18 cellular contexts compared by ENCODE assay signal in genomic region chr6:16335176-16335575, GRCh38.
A peak's percentile ranks its signal among the peaks of the same experiment; 100 is the strongest.
DNase-seq lines count a peak whose midpoint lies in the region; ATAC-seq and TF ChIP-seq lines count a peak whose summit lies in the region.
"Had no signal": no experiment of that assay in that cellular context is flagged by ENCODE, and none has a peak within 500 bp of the region (broad histone marks: within the 10 kb centered on the region; RNA-seq: fewer than 3 reads in every experiment).

No MANE protein-coding gene starts in this region.

- H3K9me3 ChIP-seq in adrenal gland (replicated peaks in 1 of 3) (no peaks in the 10 kb centered on the region), stomach (no peaks in the 10 kb centered on the region), tibial nerve (no peaks in the 10 kb centered on the region)
- H3K9me3 ChIP-seq: spleen, thyroid gland had no signal

- H3K36me3 Mint-ChIP-seq in activated CD4-positive, alpha-beta memory T cell treated with anti-CD3 and anti-CD28 coated beads for 36 hours = no peaks in the 10 kb centered on the region
- H3K36me3 Mint-ChIP-seq in activated CD4-positive, alpha-beta memory T cell treated with anti-CD3 and anti-CD28 coated beads, Interleukin-2, amount 10 ng/mL, durations not matched to agents 7 days and 5 days (ENCODE audit: low read depth) = peaks cover 3% of the 10 kb centered on the region
- peaks cover 1% of the 10 kb centered on the region for H3K36me3 Mint-ChIP-seq in memory B cell
- H3K36me3 Mint-ChIP-seq: naive thymus-derived CD8-positive, alpha-beta T cell had no signal

- no peaks in the 10 kb centered on the region for H3K27me3 ChIP-seq in adrenal gland
- H3K27me3 ChIP-seq in stomach = no peaks in the 10 kb centered on the region
- H3K27me3 ChIP-seq in tibial nerve = no peaks in the 10 kb centered on the region
- H3K27me3 ChIP-seq: dorsolateral prefrontal cortex, spleen, thyroid gland had no signal

- H3K27ac Mint-ChIP-seq in activated CD4-positive, alpha-beta memory T cell treated with anti-CD3 and anti-CD28 coated beads for 36 hours = no peak overlapping the region
- no peak overlapping the region for H3K27ac Mint-ChIP-seq in activated CD4-positive, alpha-beta memory T cell treated with anti-CD3 and anti-CD28 coated beads, Interleukin-2, amount 10 ng/mL, durations not matched to agents 7 days and 5 days
- peak overlapping the region; percentile 67 for H3K27ac Mint-ChIP-seq in memory B cell

- ATAC-seq in memory B cell (ENCODE audit: low read depth) = no peak
- ATAC-seq: naive thymus-derived CD8-positive, alpha-beta T cell had no signal

- DNase-seq in activated CD4-positive, alpha-beta memory T cell treated with anti-CD3 and anti-CD28 coated beads for 36 hours = peak; percentile 2
- no peak for DNase-seq in activated CD4-positive, alpha-beta memory T cell treated with anti-CD3 and anti-CD28 coated beads, Interleukin-2, amount 10 ng/mL, durations not matched to agents 7 days and 5 days
- DNase-seq in adrenal gland = no peak
- no peak for DNase-seq in memory B cell (ENCODE audit: low spot score in 2 of 2)
- DNase-seq in stomach = no peak
- DNase-seq in cardiac septum (ENCODE audit: low spot score) = no peak
- DNase-seq in NCI-H2171 treated with DMSO at 0.1 percent for 48 hours (lab: John Stamatoyannopoulos, UW) = no peak
- DNase-seq in tibial nerve (ENCODE audit: low spot score in 2 of 2) = no peak
- DNase-seq: activated CD4-positive, alpha-beta T cell treated with anti-CD3 and anti-CD28 coated beads for 4 hours; activated naive CD4-positive, alpha-beta T cell treated with Interleukin-2 at 50 U/mL for 16 hours; naive thymus-derived CD8-positive, alpha-beta T cell; NCI-H1105; NCI-H748 treated with DMSO at 0.1 percent for 48 hours; spleen had no signal

- CTCF ChIA-PET in activated CD4-positive, alpha-beta memory T cell treated with anti-CD3 and anti-CD28 coated beads for 36 hours (lab: Charles Lee) = interaction anchor here (1.0 to 5.2 kb wide), 4 partner anchors 19 to 429 kb away, joined by 3 to 55 read pairs (median 4); no protein-coding TSS in a partner anchor
- CTCF ChIA-PET in activated CD4-positive, alpha-beta memory T cell treated with anti-CD3 and anti-CD28 coated beads, Interleukin-2, amount 10 ng/mL, durations not matched to agents 7 days and 5 days (lab: Charles Lee) = interaction anchor here (0.8 to 6.5 kb wide), 2 partner anchors 16 to 428 kb away, joined by 3 to 63 read pairs; no protein-coding TSS in a partner anchor

- H3K4me1 ChIP-seq in adrenal gland (replicated peaks in 1 of 2) (peaks cover 31 to 55% of the 10 kb centered on the region in 2 donors), stomach (peaks cover 14 to 70% (median 45%) of the 10 kb centered on the region in 4 donors), tibial nerve (peaks cover 0 to 63% (median 24%) of the 10 kb centered on the region in 4 donors)

- TF ChIP-seq EP300 in stomach (IDR thresholded peaks at IDR 0.05) (no peak), tibial nerve (IDR thresholded peaks at IDR 0.05) (no peak)

- intact Hi-C loops in activated CD4-positive, alpha-beta memory T cell treated with anti-CD3 and anti-CD28 coated beads for 36 hours (cut with micrococcal nuclease) = no loop called here
- intact Hi-C loops in adrenal gland (cut with DNase I) (loop anchor here (10.0 kb wide), 1 partner anchor 430 kb away; the partner anchor contains the start of gene ATXN1 (in 2 of the 2)), stomach (cut with DNase I; ENCODE audit: low total_unique reads) (loop anchor here (10.0 kb wide), 1 partner anchor 440 kb away; no protein-coding TSS in a partner anchor), cardiac septum (cut with DNase I) (loop anchor here (5.0 kb wide), 1 partner anchor 172 kb away; no protein-coding TSS in a partner anchor)

- H3K27ac ChIP-seq in adrenal gland = peak overlapping the region; percentile 33 to 80 (median 77)
- peak overlapping the region in 4 of 5 donors; percentile 7 to 56 (median 32) for H3K27ac ChIP-seq in stomach
- peak overlapping the region in 1 of 4 donors; percentile 8 for H3K27ac ChIP-seq in tibial nerve
- H3K27ac ChIP-seq: C4-2B had no signal

- TF ChIP-seq POLR2A in adrenal gland (IDR thresholded peaks at IDR 0.05) = no peak
- no peak for TF ChIP-seq POLR2A in stomach (IDR thresholded peaks at IDR 0.05)
- TF ChIP-seq POLR2A in tibial nerve (IDR thresholded peaks at IDR 0.05) = no peak

- no peaks in the 10 kb centered on the region for H3K36me3 ChIP-seq in adrenal gland (replicated peaks in 1 of 2)
- no peaks in the 10 kb centered on the region for H3K36me3 ChIP-seq in stomach
- no peaks in the 10 kb centered on the region for H3K36me3 ChIP-seq in tibial nerve
- H3K36me3 ChIP-seq: spleen, thyroid gland had no signal

- H3K4me3 ChIP-seq in adrenal gland (no peak overlapping the region), stomach (no peak overlapping the region), tibial nerve (no peak overlapping the region)
- H3K4me3 ChIP-seq: dorsolateral prefrontal cortex, lung, spleen, thyroid gland had no signal

- POLR2A ChIA-PET in activated CD4-positive, alpha-beta memory T cell treated with anti-CD3 and anti-CD28 coated beads for 36 hours (lab: Charles Lee) = no interaction called here
- POLR2A ChIA-PET in activated CD4-positive, alpha-beta memory T cell treated with anti-CD3 and anti-CD28 coated beads, Interleukin-2, amount 10 ng/mL, durations not matched to agents 7 days and 5 days (lab: Charles Lee) = no interaction called here

- H3K4me1 Mint-ChIP-seq in activated CD4-positive, alpha-beta memory T cell treated with anti-CD3 and anti-CD28 coated beads for 36 hours (ENCODE audit: low read depth) = peaks cover 9% of the 10 kb centered on the region
- H3K4me1 Mint-ChIP-seq in activated CD4-positive, alpha-beta memory T cell treated with anti-CD3 and anti-CD28 coated beads, Interleukin-2, amount 10 ng/mL, durations not matched to agents 7 days and 5 days = peaks cover 3% of the 10 kb centered on the region
- peaks cover 10% of the 10 kb centered on the region for H3K4me1 Mint-ChIP-seq in memory B cell

- H3K27me3 Mint-ChIP-seq in activated CD4-positive, alpha-beta memory T cell treated with anti-CD3 and anti-CD28 coated beads for 36 hours = no peaks in the 10 kb centered on the region
- H3K27me3 Mint-ChIP-seq in activated CD4-positive, alpha-beta memory T cell treated with anti-CD3 and anti-CD28 coated beads, Interleukin-2, amount 10 ng/mL, durations not matched to agents 7 days and 5 days = no peaks in the 10 kb centered on the region
- no peaks in the 10 kb centered on the region for H3K27me3 Mint-ChIP-seq in memory B cell
- H3K27me3 Mint-ChIP-seq: naive thymus-derived CD8-positive, alpha-beta T cell had no signal

- no peak overlapping the region for H3K4me3 Mint-ChIP-seq in activated CD4-positive, alpha-beta memory T cell treated with anti-CD3 and anti-CD28 coated beads for 36 hours
- H3K4me3 Mint-ChIP-seq in activated CD4-positive, alpha-beta memory T cell treated with anti-CD3 and anti-CD28 coated beads, Interleukin-2, amount 10 ng/mL, durations not matched to agents 7 days and 5 days = no peak overlapping the region
- H3K4me3 Mint-ChIP-seq in memory B cell = no peak overlapping the region
- H3K4me3 Mint-ChIP-seq: naive thymus-derived CD8-positive, alpha-beta T cell had no signal

- TF ChIP-seq CTCF in adrenal gland (IDR thresholded peaks at IDR 0.05) (no peak), stomach (IDR thresholded peaks at IDR 0.05) (no peak), tibial nerve (IDR thresholded peaks at IDR 0.05) (no peak)

- H3K9me3 Mint-ChIP-seq in activated CD4-positive, alpha-beta memory T cell treated with anti-CD3 and anti-CD28 coated beads for 36 hours = no peaks in the 10 kb centered on the region
- H3K9me3 Mint-ChIP-seq in activated CD4-positive, alpha-beta memory T cell treated with anti-CD3 and anti-CD28 coated beads, Interleukin-2, amount 10 ng/mL, durations not matched to agents 7 days and 5 days = no peaks in the 10 kb centered on the region
- H3K9me3 Mint-ChIP-seq in memory B cell = no peaks in the 10 kb centered on the region
- H3K9me3 Mint-ChIP-seq: naive thymus-derived CD8-positive, alpha-beta T cell had no signal

- WGBS in adrenal gland, 4 donors = 85 to 95% (median 94%) methylated on average over 10 of the region's 10 CpGs
- 85 to 95% (median 90%) methylated on average over 10 of the region's 10 CpGs for WGBS in stomach, 5 donors
- WGBS in tibial nerve, 2 donors = 83 to 85% methylated on average over 10 of the region's 10 CpGs
